In the genomic region with DNA sequence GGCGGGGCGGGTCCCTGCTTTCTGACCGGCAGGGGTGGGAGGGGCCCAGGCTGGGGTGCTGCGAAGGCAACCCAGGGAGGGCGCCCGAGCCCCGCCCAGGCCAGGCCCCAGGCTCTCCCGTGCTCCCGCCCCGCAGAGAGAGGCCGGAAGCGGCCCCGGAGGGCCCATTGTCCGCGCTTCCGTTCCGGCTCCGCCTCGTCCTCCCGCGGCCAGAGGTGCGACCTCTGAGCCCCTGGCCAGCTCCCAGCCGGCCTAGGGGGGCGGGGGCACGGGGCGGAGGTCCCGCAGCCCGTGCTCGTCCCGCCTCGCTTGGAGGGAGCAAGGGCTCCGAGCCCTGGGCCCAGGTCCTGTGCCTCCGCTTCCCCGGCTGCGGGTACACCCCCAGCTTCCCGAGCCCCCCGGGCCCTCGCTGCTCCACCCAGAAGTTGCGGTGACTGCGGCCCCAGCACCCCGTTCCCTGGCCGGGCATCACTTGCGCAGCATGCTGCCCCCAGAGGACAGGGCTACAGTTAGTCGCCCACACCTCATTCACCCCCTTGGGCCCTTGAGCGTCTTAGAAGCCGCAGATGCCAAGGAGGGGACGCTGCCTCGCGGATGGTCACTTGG, we compare ENCODE assay signal across 1 cellular context.
A peak's percentile ranks its signal among the peaks of the same experiment; 100 is the strongest.
TF ChIP-seq lines count a peak whose summit lies in the region.

No MANE protein-coding gene starts in this region.

TF ChIP-seq in HepG2, 621 proteins besides CTCF, POLR2A, EP300 and RAD21 (continued from another document and continues in another):
- 0 out of 2 replicates have a peak, but pooled peaks have one; percentile 46 for TF ChIP-seq ZHX2 (IDR thresholded peaks at IDR 0.05; ENCODE audit: low read depth)
- TF ChIP-seq ZHX2 (CRISPR knock-in tag; IDR thresholded peaks at IDR 0.05; ENCODE audit: borderline replicate concordance) = no peak
- peak; percentile 96 for TF ChIP-seq ATF7-NPFF (CRISPR knock-in tag; IDR thresholded peaks at IDR 0.05; ENCODE audit: low read depth)
- TF ChIP-seq, protein P1, sequence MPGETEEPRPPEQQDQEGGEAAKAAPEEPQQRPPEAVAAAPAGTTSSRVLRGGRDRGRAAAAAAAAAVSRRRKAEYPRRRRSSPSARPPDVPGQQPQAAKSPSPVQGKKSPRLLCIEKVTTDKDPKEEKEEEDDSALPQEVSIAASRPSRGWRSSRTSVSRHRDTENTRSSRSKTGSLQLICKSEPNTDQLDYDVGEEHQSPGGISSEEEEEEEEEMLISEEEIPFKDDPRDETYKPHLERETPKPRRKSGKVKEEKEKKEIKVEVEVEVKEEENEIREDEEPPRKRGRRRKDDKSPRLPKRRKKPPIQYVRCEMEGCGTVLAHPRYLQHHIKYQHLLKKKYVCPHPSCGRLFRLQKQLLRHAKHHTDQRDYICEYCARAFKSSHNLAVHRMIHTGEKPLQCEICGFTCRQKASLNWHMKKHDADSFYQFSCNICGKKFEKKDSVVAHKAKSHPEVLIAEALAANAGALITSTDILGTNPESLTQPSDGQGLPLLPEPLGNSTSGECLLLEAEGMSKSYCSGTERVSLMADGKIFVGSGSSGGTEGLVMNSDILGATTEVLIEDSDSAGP (CRISPR knock-in tag; IDR thresholded peaks at IDR 0.05; ENCODE audit: borderline replicate concordance) = peak; percentile 83
- TF ChIP-seq, protein P2, sequence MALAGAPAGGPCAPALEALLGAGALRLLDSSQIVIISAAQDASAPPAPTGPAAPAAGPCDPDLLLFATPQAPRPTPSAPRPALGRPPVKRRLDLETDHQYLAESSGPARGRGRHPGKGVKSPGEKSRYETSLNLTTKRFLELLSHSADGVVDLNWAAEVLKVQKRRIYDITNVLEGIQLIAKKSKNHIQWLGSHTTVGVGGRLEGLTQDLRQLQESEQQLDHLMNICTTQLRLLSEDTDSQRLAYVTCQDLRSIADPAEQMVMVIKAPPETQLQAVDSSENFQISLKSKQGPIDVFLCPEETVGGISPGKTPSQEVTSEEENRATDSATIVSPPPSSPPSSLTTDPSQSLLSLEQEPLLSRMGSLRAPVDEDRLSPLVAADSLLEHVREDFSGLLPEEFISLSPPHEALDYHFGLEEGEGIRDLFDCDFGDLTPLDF (CRISPR knock-in tag; IDR thresholded peaks at IDR 0.05) = peak; percentile 55
- no peak for TF ChIP-seq RAD51 (IDR thresholded peaks at IDR 0.05; ENCODE audit: borderline replicate concordance)
- no peak for TF ChIP-seq ZNF562 (CRISPR knock-in tag; IDR thresholded peaks at IDR 0.05; ENCODE audit: borderline replicate concordance)
- TF ChIP-seq HNRNPL (IDR thresholded peaks at IDR 0.05; ENCODE audit: low read depth, low read length) = peak; percentile 80
- TF ChIP-seq GMEB2 (CRISPR knock-in tag; IDR thresholded peaks at IDR 0.05; ENCODE audit: low read depth) = no peak
- TF ChIP-seq PHB2 (IDR thresholded peaks at IDR 0.05; ENCODE audit: partially characterized antibody) = no peak
- 0 out of 2 replicates have a peak, but pooled peaks have one; percentile 24 for TF ChIP-seq SIX4 (CRISPR knock-in tag; IDR thresholded peaks at IDR 0.05)
- no peak for TF ChIP-seq NFIC (IDR thresholded peaks at IDR 0.05; ENCODE audit: low read length)
- no peak for TF ChIP-seq PAX8 (CRISPR knock-in tag; IDR thresholded peaks at IDR 0.05; ENCODE audit: borderline replicate concordance)
- TF ChIP-seq CSRNP1 (CRISPR knock-in tag; IDR thresholded peaks at IDR 0.05) = no peak
- TF ChIP-seq HMGA1 (CRISPR knock-in tag; conservative IDR thresholded peaks at IDR 0.05) = no peak
- TF ChIP-seq, protein P3, sequence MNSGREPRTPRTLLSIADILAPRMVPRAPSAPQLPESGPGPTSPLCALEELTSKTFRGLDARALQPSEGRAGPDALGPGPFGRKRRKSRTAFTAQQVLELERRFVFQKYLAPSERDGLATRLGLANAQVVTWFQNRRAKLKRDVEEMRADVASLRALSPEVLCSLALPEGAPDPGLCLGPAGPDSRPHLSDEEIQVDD (CRISPR knock-in tag; IDR thresholded peaks at IDR 0.05; ENCODE audit: borderline replicate concordance) = 0 out of 2 replicates have a peak, but pooled peaks have one; percentile 30
- no peak for TF ChIP-seq ZNF557 (CRISPR knock-in tag; IDR thresholded peaks at IDR 0.05)
- 0 out of 2 replicates have a peak, but pooled peaks have one; percentile 36 for TF ChIP-seq ZNF121 (CRISPR knock-in tag; IDR thresholded peaks at IDR 0.05)
- TF ChIP-seq ZNF292 (CRISPR knock-in tag; IDR thresholded peaks at IDR 0.05; ENCODE audit: borderline replicate concordance, low read depth) = no peak
- 0 out of 2 replicates have a peak, but pooled peaks have one; percentile 30 for TF ChIP-seq ZNF17 (CRISPR knock-in tag; IDR thresholded peaks at IDR 0.05)
- no peak for TF ChIP-seq ZNF577 (CRISPR knock-in tag; IDR thresholded peaks at IDR 0.05; ENCODE audit: borderline replicate concordance, low read depth)
- TF ChIP-seq ATF6 (CRISPR knock-in tag; conservative IDR thresholded peaks at IDR 0.05) = peak; percentile 77; the same call in 1 of the 2 replicates
- TF ChIP-seq KDM5B (CRISPR knock-in tag; IDR thresholded peaks at IDR 0.05; ENCODE audit: borderline replicate concordance) = no peak; the same call in 1 of the 2 replicates
- 0 out of 2 replicates have a peak, but pooled peaks have one; percentile 59 for TF ChIP-seq ZNF253 (CRISPR knock-in tag; IDR thresholded peaks at IDR 0.05; ENCODE audit: borderline replicate concordance)
- peak; percentile 50; the same call in 1 of the 2 replicates for TF ChIP-seq TARDBP (CRISPR knock-in tag; IDR thresholded peaks at IDR 0.05)
- no peak; the same call in 1 of the 2 replicates for TF ChIP-seq JDP2 (CRISPR knock-in tag; IDR thresholded peaks at IDR 0.05; ENCODE audit: borderline replicate concordance)
- peak; percentile 85 for TF ChIP-seq ARNT2 (CRISPR knock-in tag; IDR thresholded peaks at IDR 0.05; ENCODE audit: low read depth)
- no peak for TF ChIP-seq HOMEZ (CRISPR knock-in tag; IDR thresholded peaks at IDR 0.05; ENCODE audit: low read depth)
- TF ChIP-seq ZSCAN29 (CRISPR knock-in tag; conservative IDR thresholded peaks at IDR 0.05) = no peak
- TF ChIP-seq MBNL3 (CRISPR knock-in tag; conservative IDR thresholded peaks at IDR 0.05) = no peak
- TF ChIP-seq ZNF234 (CRISPR knock-in tag; conservative IDR thresholded peaks at IDR 0.05) = 0 out of 2 replicates have a peak, but pooled peaks have one; percentile 79
- peak; percentile 12 for TF ChIP-seq SKI (IDR thresholded peaks at IDR 0.05; ENCODE audit: partially characterized antibody)
- TF ChIP-seq, protein P4, sequence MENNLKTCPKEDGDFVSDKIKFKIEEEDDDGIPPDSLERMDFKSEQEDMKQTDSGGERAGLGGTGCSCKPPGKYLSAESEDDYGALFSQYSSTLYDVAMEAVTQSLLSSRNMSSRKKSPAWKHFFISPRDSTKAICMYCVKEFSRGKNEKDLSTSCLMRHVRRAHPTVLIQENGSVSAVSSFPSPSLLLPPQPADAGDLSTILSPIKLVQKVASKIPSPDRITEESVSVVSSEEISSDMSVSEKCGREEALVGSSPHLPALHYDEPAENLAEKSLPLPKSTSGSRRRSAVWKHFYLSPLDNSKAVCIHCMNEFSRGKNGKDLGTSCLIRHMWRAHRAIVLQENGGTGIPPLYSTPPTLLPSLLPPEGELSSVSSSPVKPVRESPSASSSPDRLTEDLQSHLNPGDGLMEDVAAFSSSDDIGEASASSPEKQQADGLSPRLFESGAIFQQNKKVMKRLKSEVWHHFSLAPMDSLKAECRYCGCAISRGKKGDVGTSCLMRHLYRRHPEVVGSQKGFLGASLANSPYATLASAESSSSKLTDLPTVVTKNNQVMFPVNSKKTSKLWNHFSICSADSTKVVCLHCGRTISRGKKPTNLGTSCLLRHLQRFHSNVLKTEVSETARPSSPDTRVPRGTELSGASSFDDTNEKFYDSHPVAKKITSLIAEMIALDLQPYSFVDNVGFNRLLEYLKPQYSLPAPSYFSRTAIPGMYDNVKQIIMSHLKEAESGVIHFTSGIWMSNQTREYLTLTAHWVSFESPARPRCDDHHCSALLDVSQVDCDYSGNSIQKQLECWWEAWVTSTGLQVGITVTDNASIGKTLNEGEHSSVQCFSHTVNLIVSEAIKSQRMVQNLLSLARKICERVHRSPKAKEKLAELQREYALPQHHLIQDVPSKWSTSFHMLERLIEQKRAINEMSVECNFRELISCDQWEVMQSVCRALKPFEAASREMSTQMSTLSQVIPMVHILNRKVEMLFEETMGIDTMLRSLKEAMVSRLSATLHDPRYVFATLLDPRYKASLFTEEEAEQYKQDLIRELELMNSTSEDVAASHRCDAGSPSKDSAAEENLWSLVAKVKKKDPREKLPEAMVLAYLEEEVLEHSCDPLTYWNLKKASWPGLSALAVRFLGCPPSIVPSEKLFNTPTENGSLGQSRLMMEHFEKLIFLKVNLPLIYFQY (CRISPR knock-in tag; IDR thresholded peaks at IDR 0.05; ENCODE audit: borderline replicate concordance) = no peak
- 0 out of 2 replicates have a peak, but pooled peaks have one; percentile 8 for TF ChIP-seq SNAI1 (CRISPR knock-in tag; IDR thresholded peaks at IDR 0.05; ENCODE audit: borderline replicate concordance)
